17 cellular contexts compared by ENCODE assay signal in genomic region chr2:159684796-159685195, GRCh38. TPM values are rescaled to one million over a fixed set of nuclear protein-coding genes. Genes with fewer than 3 reads are reported as not detected.
DNase-seq lines count a peak whose midpoint lies in the region; ATAC-seq and TF ChIP-seq lines count a peak whose summit lies in the region.
"Had no signal": no experiment of that assay in that cellular context is flagged by ENCODE, and none has a peak within 500 bp of the region (broad histone marks: within the 10 kb centered on the region; RNA-seq: fewer than 3 reads in every experiment).

No MANE protein-coding gene starts in this region.

- H3K27ac Mint-ChIP-seq in MCF 10A (ENCODE audit: low read depth, unreplicated experiment) = no peak overlapping the region
- peak overlapping the region; percentile 22 for H3K27ac Mint-ChIP-seq in type B pancreatic cell
- no peak overlapping the region for H3K27ac Mint-ChIP-seq in effector memory CD8-positive, alpha-beta T cell
- H3K27ac Mint-ChIP-seq: activated naive CD4-positive, alpha-beta T cell treated with anti-CD3 and anti-CD28 coated beads, Interleukin-2, amount 50 U/mL, for 24 hours; immature natural killer cell; T-cell had no signal

- no peaks in the 10 kb centered on the region for H3K9me3 ChIP-seq in breast epithelium
- H3K9me3 ChIP-seq: gastrocnemius medialis, pancreas had no signal

- ATAC-seq in effector memory CD8-positive, alpha-beta T cell (replicated peaks) = no peak
- ATAC-seq: gastrocnemius medialis, pancreas, T-cell had no signal

- TF ChIP-seq CTCF in MCF 10A (IDR thresholded peaks at IDR 0.05; ENCODE audit: unreplicated experiment) = no peak
- no peak for TF ChIP-seq CTCF in breast epithelium (IDR thresholded peaks at IDR 0.05)
- no peak for TF ChIP-seq CTCF in type B pancreatic cell (conservative IDR thresholded peaks at IDR 0.05)
- no peak for TF ChIP-seq CTCF in GM10248 (IDR thresholded peaks at IDR 0.05; ENCODE audit: control extremely low read depth, extremely low read depth, low read depth, missing control alignments)

- H3K27me3 Mint-ChIP-seq in MCF 10A (ENCODE audit: insufficient read depth, unreplicated experiment) (no peaks in the 10 kb centered on the region), type B pancreatic cell (no peaks in the 10 kb centered on the region)
- H3K27me3 Mint-ChIP-seq in effector memory CD8-positive, alpha-beta T cell = no peaks in the 10 kb centered on the region
- H3K27me3 Mint-ChIP-seq: activated naive CD4-positive, alpha-beta T cell treated with anti-CD3 and anti-CD28 coated beads, Interleukin-2, amount 50 U/mL, for 24 hours; T-cell had no signal

- H3K9me3 Mint-ChIP-seq in MCF 10A (ENCODE audit: unreplicated experiment) (no peaks in the 10 kb centered on the region), type B pancreatic cell (no peaks in the 10 kb centered on the region)
- H3K9me3 Mint-ChIP-seq in effector memory CD8-positive, alpha-beta T cell = no peaks in the 10 kb centered on the region
- H3K9me3 Mint-ChIP-seq: activated naive CD4-positive, alpha-beta T cell treated with anti-CD3 and anti-CD28 coated beads, Interleukin-2, amount 50 U/mL, for 24 hours had no signal

- no peak overlapping the region for H3K27ac ChIP-seq in breast epithelium
- H3K27ac ChIP-seq: coronary artery, gastrocnemius medialis, pancreas had no signal

- H3K4me3 ChIP-seq in breast epithelium = no peak overlapping the region
- H3K4me3 ChIP-seq: coronary artery, gastrocnemius medialis, pancreas had no signal

- CTCF ChIA-PET in MCF 10A (lab: Yijun Ruan, JAX) (interaction anchor here (0.6 to 1.6 kb wide), 3 partner anchors 12 to 646 kb away, joined by 3 to 6 read pairs (median 3); partner anchors contain the start of gene MARCHF7), GM10248 (lab: Yijun Ruan, JAX) (interaction anchor here (1.2 to 1.6 kb wide), 4 partner anchors 12 to 328 kb away, joined by 3 to 4 read pairs (median 4); no protein-coding TSS in a partner anchor)

- peak; percentile 48 for DNase-seq in MCF 10A (ENCODE audit: unreplicated experiment)
- no peak for DNase-seq in breast epithelium (ENCODE audit: low spot score in 2 of 2)
- peak; percentile 11 for DNase-seq in SW480 (ENCODE audit: low spot score)
- peak; percentile 48 for DNase-seq in fibroblast of peridontal ligament (ENCODE audit: extremely low read depth)
- DNase-seq in type B pancreatic cell (ENCODE audit: extremely low spot score, unreplicated experiment) = no peak
- no peak for DNase-seq in epidermal melanocyte (ENCODE audit: insufficient read length, low spot score)
- DNase-seq in GM10248 (ENCODE audit: extremely low spot score) = no peak
- no peak for DNase-seq in effector memory CD8-positive, alpha-beta T cell
- DNase-seq: activated CD4-positive, CD25-positive, alpha-beta regulatory T cell treated with anti-CD3 and anti-CD28 coated beads, Interleukin-2, amount 50 U/mL, for 72 hours; activated CD8-positive, alpha-beta memory T cell treated with anti-CD3 and anti-CD28 coated beads, Interleukin-2, amount 50 U/mL, for 4 hours; gastrocnemius medialis; immature natural killer cell; MV-4-11; pancreas; T-cell had no signal

- H3K27me3 ChIP-seq in breast epithelium = no peaks in the 10 kb centered on the region
- H3K27me3 ChIP-seq: gastrocnemius medialis, pancreas had no signal

- no peaks in the 10 kb centered on the region for H3K4me1 ChIP-seq in breast epithelium
- H3K4me1 ChIP-seq: gastrocnemius medialis, pancreas had no signal

- POLR2A ChIA-PET in MCF 10A (lab: Yijun Ruan, JAX) (interaction anchor here (0.6 to 1.8 kb wide), 6 partner anchors 8 to 167 kb away, joined by 3 to 9 read pairs (median 4); partner anchors contain the start of gene MARCHF7), GM10248 (lab: Yijun Ruan, JAX) (no interaction called here)

- H3K4me1 Mint-ChIP-seq in MCF 10A (ENCODE audit: insufficient read depth, unreplicated experiment) (peaks cover 12% of the 10 kb centered on the region), type B pancreatic cell (ENCODE audit: unreplicated experiment) (peaks cover 5% of the 10 kb centered on the region)
- H3K4me1 Mint-ChIP-seq in effector memory CD8-positive, alpha-beta T cell (ENCODE audit: low read depth in 2 of 2) = no peaks in the 10 kb centered on the region
- H3K4me1 Mint-ChIP-seq: activated naive CD4-positive, alpha-beta T cell treated with anti-CD3 and anti-CD28 coated beads, Interleukin-2, amount 50 U/mL, for 24 hours; immature natural killer cell; T-cell had no signal

- H3K36me3 ChIP-seq in breast epithelium = no peaks in the 10 kb centered on the region
- H3K36me3 ChIP-seq: gastrocnemius medialis, pancreas had no signal

- no TSS peak for BruUV-seq in MCF 10A (replicated peaks; lab: Mats Ljungman, UMichigan)

- no peak overlapping the region for H3K4me3 Mint-ChIP-seq in MCF 10A (ENCODE audit: unreplicated experiment)
- no peak overlapping the region for H3K4me3 Mint-ChIP-seq in type B pancreatic cell
- H3K4me3 Mint-ChIP-seq in effector memory CD8-positive, alpha-beta T cell = no peak overlapping the region
- H3K4me3 Mint-ChIP-seq: activated naive CD4-positive, alpha-beta T cell treated with anti-CD3 and anti-CD28 coated beads, Interleukin-2, amount 50 U/mL, for 24 hours; immature natural killer cell; T-cell had no signal

- intact Hi-C loops in MCF 10A (cut with micrococcal nuclease) = no loop called here
- intact Hi-C loops in breast epithelium (cut with DNase I; ENCODE audit: low total_unique reads) = no loop called here

- TF ChIP-seq POLR2A in breast epithelium (IDR thresholded peaks at IDR 0.05) = no peak

- no peaks in the 10 kb centered on the region for H3K36me3 Mint-ChIP-seq in MCF 10A (ENCODE audit: insufficient read depth, unreplicated experiment)
- no peaks in the 10 kb centered on the region for H3K36me3 Mint-ChIP-seq in type B pancreatic cell
- no peaks in the 10 kb centered on the region for H3K36me3 Mint-ChIP-seq in effector memory CD8-positive, alpha-beta T cell (ENCODE audit: insufficient read depth)
- H3K36me3 Mint-ChIP-seq: T-cell had no signal

RNA-seq across cellular contexts. Expression of gene MARCHF7, which starts 27.5 kb away (rescaled TPM):
- total RNA-seq in MCF 10A (2022) (76.0 and 78.4 TPM in 2 replicates), breast epithelium (100 to 1,000 TPM in 2 of 3 donors, 10 to 100 TPM in 1; 85.9 to 154 (median 128) TPM), type B pancreatic cell (ENCODE audit: low replicate concordance) (96.1 and 104 TPM in 2 replicates)

Comparison
In these comparisons a context has a peak if more than half of its experiments do, and no peak if none do; other contexts are left out.
1. DNase-seq: peak in MCF 10A (single experiment), SW480 (single experiment) and fibroblast of peridontal ligament (single experiment); none in breast epithelium (0 of 2), type B pancreatic cell (single experiment), epidermal melanocyte (single experiment), GM10248 (single experiment) and effector memory CD8-positive, alpha-beta T cell (0 of 3).